Comparison of ENCODE assay signal across 1 cellular context in the genomic region with DNA sequence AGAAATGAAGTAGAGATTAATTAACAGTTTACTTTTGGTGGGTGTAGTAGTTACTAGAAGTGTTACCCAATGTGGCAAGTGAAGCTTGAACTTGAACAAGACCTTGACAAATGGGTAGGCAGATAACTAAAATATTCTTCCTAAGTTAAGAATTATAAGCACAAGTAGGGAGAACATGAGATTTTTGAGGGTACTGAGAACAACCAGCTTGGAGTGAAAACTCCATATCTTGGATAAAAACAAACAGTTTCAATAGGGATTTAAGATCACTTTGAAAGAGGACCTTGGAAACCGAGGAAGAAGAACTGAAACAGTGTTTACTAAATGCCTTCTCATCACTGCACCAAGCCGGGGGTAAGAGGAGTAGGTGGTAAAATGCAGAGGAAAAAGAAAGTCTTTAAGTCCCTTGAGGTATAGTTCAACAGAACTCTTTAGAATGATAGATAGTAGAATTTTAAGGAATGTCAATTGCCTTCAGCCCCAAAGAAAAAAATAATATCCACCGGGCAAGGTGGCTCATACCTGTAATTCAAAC.
TF ChIP-seq lines count a peak whose summit lies in the region.

No MANE protein-coding gene starts in this region.

TF ChIP-seq in WTC11, 78 proteins besides CTCF, POLR2A, EP300 and RAD21 (continued from another document):
- TF ChIP-seq, protein P1, sequence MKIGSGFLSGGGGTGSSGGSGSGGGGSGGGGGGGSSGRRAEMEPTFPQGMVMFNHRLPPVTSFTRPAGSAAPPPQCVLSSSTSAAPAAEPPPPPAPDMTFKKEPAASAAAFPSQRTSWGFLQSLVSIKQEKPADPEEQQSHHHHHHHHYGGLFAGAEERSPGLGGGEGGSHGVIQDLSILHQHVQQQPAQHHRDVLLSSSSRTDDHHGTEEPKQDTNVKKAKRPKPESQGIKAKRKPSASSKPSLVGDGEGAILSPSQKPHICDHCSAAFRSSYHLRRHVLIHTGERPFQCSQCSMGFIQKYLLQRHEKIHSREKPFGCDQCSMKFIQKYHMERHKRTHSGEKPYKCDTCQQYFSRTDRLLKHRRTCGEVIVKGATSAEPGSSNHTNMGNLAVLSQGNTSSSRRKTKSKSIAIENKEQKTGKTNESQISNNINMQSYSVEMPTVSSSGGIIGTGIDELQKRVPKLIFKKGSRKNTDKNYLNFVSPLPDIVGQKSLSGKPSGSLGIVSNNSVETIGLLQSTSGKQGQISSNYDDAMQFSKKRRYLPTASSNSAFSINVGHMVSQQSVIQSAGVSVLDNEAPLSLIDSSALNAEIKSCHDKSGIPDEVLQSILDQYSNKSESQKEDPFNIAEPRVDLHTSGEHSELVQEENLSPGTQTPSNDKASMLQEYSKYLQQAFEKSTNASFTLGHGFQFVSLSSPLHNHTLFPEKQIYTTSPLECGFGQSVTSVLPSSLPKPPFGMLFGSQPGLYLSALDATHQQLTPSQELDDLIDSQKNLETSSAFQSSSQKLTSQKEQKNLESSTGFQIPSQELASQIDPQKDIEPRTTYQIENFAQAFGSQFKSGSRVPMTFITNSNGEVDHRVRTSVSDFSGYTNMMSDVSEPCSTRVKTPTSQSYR (CRISPR knock-in tag; IDR thresholded peaks at IDR 0.05): no peak
- TF ChIP-seq, protein P2, sequence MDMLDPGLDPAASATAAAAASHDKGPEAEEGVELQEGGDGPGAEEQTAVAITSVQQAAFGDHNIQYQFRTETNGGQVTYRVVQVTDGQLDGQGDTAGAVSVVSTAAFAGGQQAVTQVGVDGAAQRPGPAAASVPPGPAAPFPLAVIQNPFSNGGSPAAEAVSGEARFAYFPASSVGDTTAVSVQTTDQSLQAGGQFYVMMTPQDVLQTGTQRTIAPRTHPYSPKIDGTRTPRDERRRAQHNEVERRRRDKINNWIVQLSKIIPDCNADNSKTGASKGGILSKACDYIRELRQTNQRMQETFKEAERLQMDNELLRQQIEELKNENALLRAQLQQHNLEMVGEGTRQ (CRISPR knock-in tag; IDR thresholded peaks at IDR 0.05): no peak
- TF ChIP-seq TEAD1 (CRISPR knock-in tag; IDR thresholded peaks at IDR 0.05) (no peak), IRF2 (CRISPR knock-in tag; IDR thresholded peaks at IDR 0.05; ENCODE audit: borderline replicate concordance, low read depth) (no peak), RELA (CRISPR knock-in tag; IDR thresholded peaks at IDR 0.05; ENCODE audit: borderline replicate concordance) (no peak), RORB (CRISPR knock-in tag; IDR thresholded peaks at IDR 0.05) (no peak)
- TF ChIP-seq, protein P3, sequence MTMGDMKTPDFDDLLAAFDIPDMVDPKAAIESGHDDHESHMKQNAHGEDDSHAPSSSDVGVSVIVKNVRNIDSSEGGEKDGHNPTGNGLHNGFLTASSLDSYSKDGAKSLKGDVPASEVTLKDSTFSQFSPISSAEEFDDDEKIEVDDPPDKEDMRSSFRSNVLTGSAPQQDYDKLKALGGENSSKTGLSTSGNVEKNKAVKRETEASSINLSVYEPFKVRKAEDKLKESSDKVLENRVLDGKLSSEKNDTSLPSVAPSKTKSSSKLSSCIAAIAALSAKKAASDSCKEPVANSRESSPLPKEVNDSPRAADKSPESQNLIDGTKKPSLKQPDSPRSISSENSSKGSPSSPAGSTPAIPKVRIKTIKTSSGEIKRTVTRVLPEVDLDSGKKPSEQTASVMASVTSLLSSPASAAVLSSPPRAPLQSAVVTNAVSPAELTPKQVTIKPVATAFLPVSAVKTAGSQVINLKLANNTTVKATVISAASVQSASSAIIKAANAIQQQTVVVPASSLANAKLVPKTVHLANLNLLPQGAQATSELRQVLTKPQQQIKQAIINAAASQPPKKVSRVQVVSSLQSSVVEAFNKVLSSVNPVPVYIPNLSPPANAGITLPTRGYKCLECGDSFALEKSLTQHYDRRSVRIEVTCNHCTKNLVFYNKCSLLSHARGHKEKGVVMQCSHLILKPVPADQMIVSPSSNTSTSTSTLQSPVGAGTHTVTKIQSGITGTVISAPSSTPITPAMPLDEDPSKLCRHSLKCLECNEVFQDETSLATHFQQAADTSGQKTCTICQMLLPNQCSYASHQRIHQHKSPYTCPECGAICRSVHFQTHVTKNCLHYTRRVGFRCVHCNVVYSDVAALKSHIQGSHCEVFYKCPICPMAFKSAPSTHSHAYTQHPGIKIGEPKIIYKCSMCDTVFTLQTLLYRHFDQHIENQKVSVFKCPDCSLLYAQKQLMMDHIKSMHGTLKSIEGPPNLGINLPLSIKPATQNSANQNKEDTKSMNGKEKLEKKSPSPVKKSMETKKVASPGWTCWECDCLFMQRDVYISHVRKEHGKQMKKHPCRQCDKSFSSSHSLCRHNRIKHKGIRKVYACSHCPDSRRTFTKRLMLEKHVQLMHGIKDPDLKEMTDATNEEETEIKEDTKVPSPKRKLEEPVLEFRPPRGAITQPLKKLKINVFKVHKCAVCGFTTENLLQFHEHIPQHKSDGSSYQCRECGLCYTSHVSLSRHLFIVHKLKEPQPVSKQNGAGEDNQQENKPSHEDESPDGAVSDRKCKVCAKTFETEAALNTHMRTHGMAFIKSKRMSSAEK (CRISPR knock-in tag; IDR thresholded peaks at IDR 0.05; ENCODE audit: borderline replicate concordance): no peak
- TF ChIP-seq, protein P4, sequence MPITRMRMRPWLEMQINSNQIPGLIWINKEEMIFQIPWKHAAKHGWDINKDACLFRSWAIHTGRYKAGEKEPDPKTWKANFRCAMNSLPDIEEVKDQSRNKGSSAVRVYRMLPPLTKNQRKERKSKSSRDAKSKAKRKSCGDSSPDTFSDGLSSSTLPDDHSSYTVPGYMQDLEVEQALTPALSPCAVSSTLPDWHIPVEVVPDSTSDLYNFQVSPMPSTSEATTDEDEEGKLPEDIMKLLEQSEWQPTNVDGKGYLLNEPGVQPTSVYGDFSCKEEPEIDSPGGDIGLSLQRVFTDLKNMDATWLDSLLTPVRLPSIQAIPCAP (CRISPR knock-in tag; IDR thresholded peaks at IDR 0.05): no peak
TF ChIP-seq in WTC11: peak in this region for 0.
